In genomic region chr3:169227911-169228310, GRCh38 we compare ENCODE assay signal across 9 cellular contexts.
DNase-seq lines count a peak whose midpoint lies in the region; ATAC-seq, FAIRE-seq and TF ChIP-seq lines count a peak whose summit lies in the region.
"Had no signal": no experiment of that assay in that cellular context is flagged by ENCODE, and none has a peak within 500 bp of the region (broad histone marks: within the 10 kb centered on the region; RNA-seq: fewer than 3 reads in every experiment).

No MANE protein-coding gene starts in this region.

- H3K9me1 ChIP-seq in K562 (ENCODE audit: control insufficient read depth, insufficient read depth, low read length), result no peaks in the 10 kb centered on the region

- DNase-seq in AG20443 (ENCODE audit: low spot score) (peak; percentile 81), K562 (ENCODE audit: extremely low read depth in 1 of 4, low spot score in 3 of 4) (no peak), G401 (ENCODE audit: low spot score) (no peak), chondrocyte (ENCODE audit: low spot score) (no peak), NCI-H1105 (lab: John Stamatoyannopoulos, UW) (no peak), NCI-H1436 (lab: John Stamatoyannopoulos, UW) (no peak)
- DNase-seq: colonic mucosa had no signal

- no peaks in the 10 kb centered on the region for H3K36me3 ChIP-seq in K562 (ENCODE audit: control insufficient read depth, insufficient read depth, low read length)
- H3K36me3 ChIP-seq: colonic mucosa had no signal

- TF ChIP-seq EP300 in K562 (IDR thresholded peaks at IDR 0.05; ENCODE audit: low read length), result no peak

- no peaks in the 10 kb centered on the region for H3K9me3 ChIP-seq in K562 (replicated peaks; ENCODE audit: control insufficient read depth, insufficient read depth, low read depth, low read length)
- H3K9me3 ChIP-seq: colonic mucosa had no signal

- H2AFZ ChIP-seq in K562 (ENCODE audit: low read depth, low read length), result no peak overlapping the region

- no peak overlapping the region for H3K27ac Mint-ChIP-seq in chondrocyte (ENCODE audit: unreplicated experiment)

- no peaks in the 10 kb centered on the region for H3K36me3 Mint-ChIP-seq in chondrocyte (ENCODE audit: low read depth)

- in situ Hi-C loops in K562 (cut with MboI), result no loop called here
- in situ Hi-C loops in G401 (cut with HindIII; ENCODE audit: low sequenced_read_pairs), result no loop called here

- no peak overlapping the region for H3K4me2 ChIP-seq in K562 (ENCODE audit: insufficient read depth, low read length)

- H3K4me3 Mint-ChIP-seq in chondrocyte (ENCODE audit: unreplicated experiment), result no peak overlapping the region

- ATAC-seq in GM21360 (IDR thresholded peaks at IDR 0.05; ENCODE audit: unreplicated experiment) (peak; percentile 89), HG03432 (IDR thresholded peaks at IDR 0.05; ENCODE audit: unreplicated experiment) (peak; percentile 90), K562 (peak; percentile 58; the same call in 2 of the 3 replicates)

- 1% methylated on average over 6 of the region's 6 CpGs for WGBS in K562 (ENCODE audit: insufficient coverage, low coverage, missing lambda C conversion rate)

- no TSS peak for BruUV-seq in K562 (replicated peaks; lab: Mats Ljungman, UMichigan)

- H3K9ac ChIP-seq in K562 (ENCODE audit: insufficient read depth in 1 of 2, low read depth in 2 of 2, low read length in 2 of 2), result no peak overlapping the region

- intact Hi-C loops in K562 (cut with micrococcal nuclease), result no loop called here

- no peak for TF ChIP-seq POLR2A in K562 (conservative IDR thresholded peaks at IDR 0.05)

- no peaks in the 10 kb centered on the region; a peak in 1 of 5 replicates for H3K27me3 ChIP-seq in K562 (ENCODE audit: control insufficient read depth in 2 of 2, insufficient read depth in 2 of 2, low read length in 2 of 2)
- H3K27me3 ChIP-seq: colonic mucosa had no signal

- H3K27me3 Mint-ChIP-seq in chondrocyte (ENCODE audit: low read depth), result no peaks in the 10 kb centered on the region

- POLR2A ChIA-PET in K562 (lab: Yijun Ruan, JAX), result no interaction called here

- TF ChIP-seq CTCF in K562 (IDR thresholded peaks at IDR 0.05 in 2 of 3, conservative IDR thresholded peaks at IDR 0.05 in 1 of 3; ENCODE audit: insufficient read depth in 2 of 3, low read depth in 1 of 3, low read length in 3 of 3) (no peak), chondrocyte (IDR thresholded peaks at IDR 0.05) (no peak)

- H3K4me1 Mint-ChIP-seq in chondrocyte (ENCODE audit: low read depth), result peaks cover 8% of the 10 kb centered on the region

- TF ChIP-seq RAD21 in K562 (CRISPR knock-in tag; conservative IDR thresholded peaks at IDR 0.05 in 1 of 2, IDR thresholded peaks at IDR 0.05 in 1 of 2), result no peak

- FAIRE-seq in K562 (lab: Jason Lieb, UNC), result peak; percentile 15

- H3K27ac ChIP-seq in K562 (ENCODE audit: extremely low read depth, low read depth, low read length), result no peak overlapping the region
- H3K27ac ChIP-seq: colonic mucosa had no signal

- H3K4me3 ChIP-seq in K562, result no peak overlapping the region
- H3K4me3 ChIP-seq: colonic mucosa had no signal

- H4K20me1 ChIP-seq in K562 (replicated peaks; ENCODE audit: control insufficient read depth, insufficient read depth, low read length), result no peaks in the 10 kb centered on the region

- H3K4me1 ChIP-seq in K562 (replicated peaks in 1 of 2; ENCODE audit: control insufficient read depth in 2 of 2, insufficient read depth in 2 of 2, low read length in 2 of 2), result peaks cover 0 to 3% of the 10 kb centered on the region in 2 experiments; a peak in 2 of 5 replicates
- H3K4me1 ChIP-seq: colonic mucosa had no signal

- CTCF ChIA-PET in K562 (lab: Yijun Ruan, JAX; ENCODE audit: low intra/inter-chr PET ratio), result no interaction called here

- H3K79me2 ChIP-seq in K562 (ENCODE audit: control insufficient read depth, insufficient read depth, low read length), result no peaks in the 10 kb centered on the region

- no peaks in the 10 kb centered on the region for H3K9me3 Mint-ChIP-seq in chondrocyte (ENCODE audit: low read depth)

TF ChIP-seq in K562, 482 proteins besides CTCF, POLR2A, EP300 and RAD21:
- TF ChIP-seq NBN (IDR thresholded peaks at IDR 0.05; ENCODE audit: low read depth) (no peak), RCOR1 (IDR thresholded peaks at IDR 0.05; ENCODE audit: borderline replicate concordance in 1 of 2, low read depth in 2 of 2, low read length in 2 of 2) (0 out of 4 replicates have a peak, but pooled peaks of 1 of the 2 experiments have one; percentile 18)
